Comparison of ENCODE assay signal across 15 cellular contexts in genomic region chr3:189805375-189806067, GRCh38.
DNase-seq lines count a peak whose midpoint lies in the region; ATAC-seq, FAIRE-seq and TF ChIP-seq lines count a peak whose summit lies in the region.
"Had no signal": no experiment of that assay in that cellular context is flagged by ENCODE, and none has a peak within 500 bp of the region (broad histone marks: within the 10 kb centered on the region; RNA-seq: fewer than 3 reads in every experiment).

No MANE protein-coding gene starts in this region.

- WGBS in HepG2 (ENCODE audit: low lambda C conversion rate): 19% methylated on average over 4 of the region's 4 CpGs
- WGBS in right lobe of liver (ENCODE audit: insufficient coverage, low coverage, low lambda C conversion rate, missing lambda C conversion rate): 67% methylated on average over 4 of the region's 4 CpGs
- WGBS in H1 (ENCODE audit: extremely low coverage in 1 of 2, insufficient coverage in 1 of 2, insufficient read length in 1 of 2, insufficient replicate concordance in 2 of 2, low coverage in 1 of 2, low lambda C conversion rate in 2 of 2, missing lambda C conversion rate in 1 of 2), 2 experiments: 79% methylated on average over 4 of the region's 4 CpGs; no CpG with 5 or more reads in 1 of the 2 experiments

- no peaks in the 10 kb centered on the region for H3K79me1 ChIP-seq in H1 (ENCODE audit: low read depth, low read length)

- H3K36me3 Mint-ChIP-seq in nephron (ENCODE audit: low read depth) (no peaks in the 10 kb centered on the region), type B pancreatic cell (no peaks in the 10 kb centered on the region)
- H3K36me3 Mint-ChIP-seq: CD14-positive monocyte had no signal

- H4K20me1 ChIP-seq in HepG2 (ENCODE audit: insufficient read depth, low read length) (no peaks in the 10 kb centered on the region), H1 (replicated peaks in 1 of 2; ENCODE audit: control insufficient read depth in 1 of 2, insufficient read depth in 2 of 2, low read length in 2 of 2) (no peaks in the 10 kb centered on the region)

- H3K4me3 ChIP-seq in HepG2 (replicated peaks in 1 of 3; ENCODE audit: insufficient read depth in 1 of 3, low read depth in 2 of 3, low read length in 3 of 3): no peak overlapping the region
- no peak overlapping the region for H3K4me3 ChIP-seq in right lobe of liver
- peak overlapping the region in 1 of 4 experiments; percentile 6; a peak in 1 of 8 replicates for H3K4me3 ChIP-seq in H1 (ENCODE audit: extremely low read depth in 1 of 4, insufficient read depth in 2 of 4, low read depth in 3 of 4, low read length in 4 of 4)
- no peak overlapping the region for H3K4me3 ChIP-seq in HAP-1
- H3K4me3 ChIP-seq: A549 had no signal

- H3K4me3 Mint-ChIP-seq in nephron (peak overlapping the region in 1 of 3 experiments; percentile 40), type B pancreatic cell (no peak overlapping the region)
- H3K4me3 Mint-ChIP-seq: CD14-positive monocyte had no signal

- no peak overlapping the region for H3K14ac ChIP-seq in H1 (ENCODE audit: insufficient read length)

- H3K9me3 ChIP-seq in HepG2 (ENCODE audit: low read length): no peaks in the 10 kb centered on the region
- no peaks in the 10 kb centered on the region for H3K9me3 ChIP-seq in right lobe of liver
- no peaks in the 10 kb centered on the region for H3K9me3 ChIP-seq in H1 (ENCODE audit: insufficient read depth in 2 of 2, low read depth in 1 of 2, low read length in 1 of 2)
- H3K9me3 ChIP-seq in HAP-1: no peaks in the 10 kb centered on the region
- H3K9me3 ChIP-seq: A549 had no signal

- peak overlapping the region; percentile 62; the same call in 1 of the 2 replicates for H2BK12ac ChIP-seq in H1 (ENCODE audit: low read depth, low read length)

- H3K4me1 Mint-ChIP-seq in nephron (peaks cover 28% of the 10 kb centered on the region), type B pancreatic cell (ENCODE audit: unreplicated experiment) (peaks cover 6% of the 10 kb centered on the region)
- H3K4me1 Mint-ChIP-seq: CD14-positive monocyte had no signal

- H3K79me2 ChIP-seq in HepG2 (ENCODE audit: insufficient read depth, low read length) (no peaks in the 10 kb centered on the region), H1 (ENCODE audit: control insufficient read depth in 1 of 2, insufficient read depth in 2 of 2, low read length in 2 of 2) (no peaks in the 10 kb centered on the region)

- POLR2A ChIA-PET in HepG2 (lab: Yijun Ruan, JAX): no interaction called here
- POLR2A ChIA-PET in H1 (lab: Charles Lee; ENCODE audit: partially characterized antibody): no interaction called here

- ATAC-seq in HepG2 (peak; percentile 56; the same call in 2 of the 3 replicates), right lobe of liver (no peak), GM19324 (IDR thresholded peaks at IDR 0.05; ENCODE audit: low FRiP score, unreplicated experiment) (no peak)
- ATAC-seq: A549 had no signal

- H3K36me3 ChIP-seq in HepG2 (replicated peaks in 1 of 2; ENCODE audit: control insufficient read depth in 1 of 2, insufficient read depth in 2 of 2, low read length in 2 of 2): no peaks in the 10 kb centered on the region
- H3K36me3 ChIP-seq in right lobe of liver: no peaks in the 10 kb centered on the region
- H3K36me3 ChIP-seq in H1 (ENCODE audit: control insufficient read depth in 2 of 4, insufficient read depth in 4 of 4, low read length in 3 of 4): no peaks in the 10 kb centered on the region
- H3K36me3 ChIP-seq in HAP-1 (replicated peaks): no peaks in the 10 kb centered on the region

- H3K4me1 ChIP-seq in HepG2 (ENCODE audit: insufficient read depth, low read length) (no peaks in the 10 kb centered on the region), right lobe of liver (no peaks in the 10 kb centered on the region), H1 (replicated peaks in 1 of 4; ENCODE audit: control insufficient read depth in 3 of 4, insufficient read depth in 4 of 4, low read length in 3 of 4) (peaks cover 5 to 16% (median 10%) of the 10 kb centered on the region in 4 experiments; a peak in 6 of 7 replicates), HAP-1 (no peaks in the 10 kb centered on the region)
- H3K4me1 ChIP-seq: A549 had no signal

- H3K27ac Mint-ChIP-seq in nephron (peak overlapping the region in 2 of 3 experiments; percentile 29 to 73), type B pancreatic cell (peak overlapping the region; percentile 52)

- no peak overlapping the region for H4K8ac ChIP-seq in H1 (ENCODE audit: extremely low read depth, insufficient read depth, low read length)

- H3K9ac ChIP-seq in HepG2 (ENCODE audit: insufficient read depth, low read depth, low read length) (no peak overlapping the region), H1 (replicated peaks in 1 of 4; ENCODE audit: extremely low read depth in 1 of 4, low read depth in 3 of 4, low read length in 3 of 4) (no peak overlapping the region)

- no peak overlapping the region for H2BK20ac ChIP-seq in H1 (ENCODE audit: low read length)

- in situ Hi-C loops in HepG2 (cut with HindIII; ENCODE audit: extremely low pct_ligation_motif_present, low pct_unique_long_range_greater_than_20kb): no loop called here
- in situ Hi-C loops in HAP-1 (cut with MboI; ENCODE audit: low sequenced_read_pairs): no loop called here

- no peak overlapping the region for H3K4ac ChIP-seq in H1 (replicated peaks; ENCODE audit: insufficient read length, low read depth, low read length)

- no peaks in the 10 kb centered on the region for H3K9me3 Mint-ChIP-seq in nephron
- H3K9me3 Mint-ChIP-seq in type B pancreatic cell: no peaks in the 10 kb centered on the region

- DNase-seq in HepG2 (ENCODE audit: low spot score) (no peak), right lobe of liver (no peak), H1 (ENCODE audit: low read depth in 1 of 2, low spot score in 2 of 2) (no peak), type B pancreatic cell (ENCODE audit: extremely low spot score, unreplicated experiment) (no peak), HAP-1 (ENCODE audit: low spot score in 2 of 2) (no peak), NCI-H2107 treated with DMSO at 0.1 percent for 48 hours (lab: John Stamatoyannopoulos, UW; ENCODE audit: unreplicated experiment) (no peak)
- DNase-seq: COR-L47, Karpas-422, NCI-H2029, NCI-H524 treated with DMSO at 0.1 percent for 48 hours had no signal

- peak overlapping the region; percentile 50; the same call in 1 of the 2 replicates for H2BK15ac ChIP-seq in H1 (ENCODE audit: low read length)

- H3K27me3 ChIP-seq in HepG2 (ENCODE audit: control insufficient read depth in 1 of 2, insufficient read depth in 2 of 2, low read length in 2 of 2) (no peaks in the 10 kb centered on the region), right lobe of liver (no peaks in the 10 kb centered on the region), H1 (replicated peaks in 1 of 4; ENCODE audit: control insufficient read depth in 3 of 4, extremely low read depth in 1 of 4, insufficient read depth in 3 of 4, low read length in 3 of 4) (peaks cover 0 to 7% (median 4%) of the 10 kb centered on the region in 4 experiments; a peak in 5 of 7 replicates), HAP-1 (ENCODE audit: low read depth) (0 out of 2 replicates have a peak, but pooled peaks cover 6% of the 10 kb centered on the region)

- H3K18ac ChIP-seq in H1 (ENCODE audit: extremely low read depth, low read length): 0 out of 2 replicates have a peak overlapping the region, but pooled peaks have one; percentile 66

- TF ChIP-seq RAD21 in HepG2 (CRISPR knock-in tag; IDR thresholded peaks at IDR 0.05) (no peak), H1 (IDR thresholded peaks at IDR 0.05 in 1 of 2, conservative IDR thresholded peaks at IDR 0.05 in 1 of 2; ENCODE audit: low read depth in 2 of 2, low read length in 2 of 2) (no peak)

- H3K4me2 ChIP-seq in HepG2 (ENCODE audit: low read depth, low read length) (no peak overlapping the region), H1 (ENCODE audit: insufficient read depth in 1 of 2, low read depth in 2 of 2, low read length in 2 of 2) (peak overlapping the region in 1 of 2 experiments; percentile 59; a peak in 2 of 4 replicates)
- H3K4me2 ChIP-seq: A549 had no signal

- intact Hi-C loops in HepG2 (cut with micrococcal nuclease; ENCODE audit: unreplicated experiment): no loop called here
- intact Hi-C loops in right lobe of liver (cut with DNase I): no loop called here

- H4K5ac ChIP-seq in H1 (ENCODE audit: insufficient read length, low read depth, low read length): no peak overlapping the region

- no peak overlapping the region for H4K91ac ChIP-seq in H1 (replicated peaks; ENCODE audit: insufficient read length, low read length)

- no peak for TF ChIP-seq EP300 in HepG2 (IDR thresholded peaks at IDR 0.05; ENCODE audit: low read depth in 2 of 2, low read length in 2 of 2)
- no peak for TF ChIP-seq EP300 in HepG2 (CRISPR knock-in tag; IDR thresholded peaks at IDR 0.05; ENCODE audit: borderline replicate concordance)
- no peak for TF ChIP-seq EP300 in H1 (IDR thresholded peaks at IDR 0.05; ENCODE audit: borderline replicate concordance in 1 of 2, low read depth in 2 of 2, low read length in 2 of 2)

- no peak overlapping the region for H2AK5ac ChIP-seq in H1 (ENCODE audit: low read depth, low read length)

- TF ChIP-seq POLR2A in HepG2 (IDR thresholded peaks at IDR 0.05; ENCODE audit: insufficient read depth in 1 of 2, low read depth in 2 of 2, low read length in 2 of 2) (no peak), right lobe of liver (IDR thresholded peaks at IDR 0.05) (no peak), H1 (IDR thresholded peaks at IDR 0.05; ENCODE audit: control extremely low read depth in 1 of 2, low read depth in 2 of 2, low read length in 2 of 2) (no peak)

- H3K27ac ChIP-seq in HepG2 (ENCODE audit: extremely low read length, insufficient read depth, low read length) (no peak overlapping the region), right lobe of liver (no peak overlapping the region), H1 (ENCODE audit: low read depth, low read length) (no peak overlapping the region; the same call in 1 of the 2 replicates)

- TF ChIP-seq CTCF in HepG2 (CRISPR knock-in tag; IDR thresholded peaks at IDR 0.05): no peak
- TF ChIP-seq CTCF in right lobe of liver (IDR thresholded peaks at IDR 0.05): no peak
- TF ChIP-seq CTCF in H1 (IDR thresholded peaks at IDR 0.05; ENCODE audit: control extremely low read depth in 1 of 3, insufficient read depth in 1 of 3, low read depth in 1 of 3, low read length in 3 of 3): no peak
- TF ChIP-seq CTCF in nephron (IDR thresholded peaks at IDR 0.05; ENCODE audit: unreplicated experiment in 3 of 3): no peak
- TF ChIP-seq CTCF in type B pancreatic cell (conservative IDR thresholded peaks at IDR 0.05): no peak

- FAIRE-seq in HepG2 (lab: Jason Lieb, UNC): no peak
- FAIRE-seq in H1 (lab: Jason Lieb, UNC): no peak
- FAIRE-seq: A549, GM18507 had no signal

- no peak overlapping the region for H2BK120ac ChIP-seq in H1 (replicated peaks; ENCODE audit: low read depth, low read length)

- no peak overlapping the region for H2AFZ ChIP-seq in HepG2 (ENCODE audit: low read length)
- no peak overlapping the region for H2AFZ ChIP-seq in H1 (ENCODE audit: low read length)

- no peaks in the 10 kb centered on the region for H3K23me2 ChIP-seq in H1 (ENCODE audit: low read depth, low read length)

- no peak overlapping the region for H3K56ac ChIP-seq in H1 (replicated peaks; ENCODE audit: insufficient read length, low read depth, low read length)

- CTCF ChIA-PET in HepG2 (lab: Yijun Ruan, JAX; ENCODE audit: low intra/inter-chr PET ratio, low total read pairs) (no interaction called here), H1 (lab: Charles Lee; ENCODE audit: partially characterized antibody) (interaction anchor here (1.1 to 1.4 kb wide), 2 partner anchors 19 to 142 kb away, joined by 3 to 5 read pairs; no protein-coding TSS in a partner anchor)

- peaks cover 5% of the 10 kb centered on the region for H3K27me3 Mint-ChIP-seq in nephron (ENCODE audit: low read depth)
- H3K27me3 Mint-ChIP-seq in type B pancreatic cell: peaks cover 19% of the 10 kb centered on the region

- no peak overlapping the region for H3K23ac ChIP-seq in H1 (ENCODE audit: insufficient read length)

- H2BK5ac ChIP-seq in H1 (ENCODE audit: low read depth, low read length): no peak overlapping the region

- no TSS peak for BruUV-seq in HepG2 (replicated peaks; lab: Mats Ljungman, UMichigan)

Comparison
In these comparisons a context has a peak if more than half of its experiments do, and no peak if none do; other contexts are left out.
1. Of the 41 proteins assayed by ChIP-seq in both HepG2 and H1: peak only in HepG2: SRF; only in H1: CEBPB; in both: none; in neither: 39.